9 cellular contexts compared by ENCODE assay signal in genomic region chr10:48309711-48310226, GRCh38. TPM values are rescaled to one million over a fixed set of nuclear protein-coding genes. Genes with fewer than 3 reads are reported as not detected.
DNase-seq lines count a peak whose midpoint lies in the region; ATAC-seq and TF ChIP-seq lines count a peak whose summit lies in the region.
"Had no signal": no experiment of that assay in that cellular context is flagged by ENCODE, and none has a peak within 500 bp of the region (broad histone marks: within the 10 kb centered on the region; RNA-seq: fewer than 3 reads in every experiment).

No MANE protein-coding gene starts in this region.

- H3K4me3 Mint-ChIP-seq in activated CD8-positive, alpha-beta T cell treated with anti-CD3 and anti-CD28 coated beads for 36 hours: no peak overlapping the region
- H3K4me3 Mint-ChIP-seq in activated CD8-positive, alpha-beta T cell treated with anti-CD3 and anti-CD28 coated beads, Interleukin-2, amount 10 ng/mL, durations not matched to agents 7 days and 5 days: no peak overlapping the region
- H3K4me3 Mint-ChIP-seq: nephron progenitor cell had no signal

- H4K20me1 ChIP-seq in Karpas-422 (ENCODE audit: insufficient read depth, low read depth, low read length): peaks cover 36% of the 10 kb centered on the region

- H2AFZ ChIP-seq in Karpas-422 (ENCODE audit: low read length): no peak overlapping the region

- H3K27me3 ChIP-seq in Karpas-422 (ENCODE audit: low read length) (no peaks in the 10 kb centered on the region), skeletal muscle satellite cell (ENCODE audit: control insufficient read depth, insufficient read depth, low read length) (no peaks in the 10 kb centered on the region)

- H3K4me1 ChIP-seq in Karpas-422 (ENCODE audit: low read length): peaks cover 20% of the 10 kb centered on the region
- peaks cover 26% of the 10 kb centered on the region for H3K4me1 ChIP-seq in skeletal muscle satellite cell (ENCODE audit: control insufficient read depth, insufficient read depth, low read length)

- TF ChIP-seq CTCF in activated CD8-positive, alpha-beta T cell treated with anti-CD3 and anti-CD28 coated beads for 36 hours (IDR thresholded peaks at IDR 0.05): no peak

- intact Hi-C loops in activated CD8-positive, alpha-beta T cell treated with anti-CD3 and anti-CD28 coated beads for 36 hours (cut with micrococcal nuclease): no loop called here

- peaks cover 66% of the 10 kb centered on the region for H3K4me1 Mint-ChIP-seq in activated CD8-positive, alpha-beta T cell treated with anti-CD3 and anti-CD28 coated beads for 36 hours (ENCODE audit: low read depth)
- peaks cover 43% of the 10 kb centered on the region for H3K4me1 Mint-ChIP-seq in activated CD8-positive, alpha-beta T cell treated with anti-CD3 and anti-CD28 coated beads, Interleukin-2, amount 10 ng/mL, durations not matched to agents 7 days and 5 days (ENCODE audit: low read depth)

- POLR2A ChIA-PET in activated CD8-positive, alpha-beta T cell treated with anti-CD3 and anti-CD28 coated beads for 36 hours (lab: Charles Lee): no interaction called here
- POLR2A ChIA-PET in activated CD8-positive, alpha-beta T cell treated with anti-CD3 and anti-CD28 coated beads, Interleukin-2, amount 10 ng/mL, durations not matched to agents 7 days and 5 days (lab: Charles Lee): interaction anchor here (0.7 to 1.1 kb wide), 2 partner anchors 81 to 133 kb away, joined by 3 read pairs; no protein-coding TSS in a partner anchor

- peaks cover 2% of the 10 kb centered on the region for H3K36me3 Mint-ChIP-seq in activated CD8-positive, alpha-beta T cell treated with anti-CD3 and anti-CD28 coated beads for 36 hours (ENCODE audit: low read depth)
- H3K36me3 Mint-ChIP-seq in activated CD8-positive, alpha-beta T cell treated with anti-CD3 and anti-CD28 coated beads, Interleukin-2, amount 10 ng/mL, durations not matched to agents 7 days and 5 days (ENCODE audit: low read depth): no peaks in the 10 kb centered on the region

- H3K9me3 Mint-ChIP-seq in activated CD8-positive, alpha-beta T cell treated with anti-CD3 and anti-CD28 coated beads for 36 hours: no peaks in the 10 kb centered on the region
- no peaks in the 10 kb centered on the region for H3K9me3 Mint-ChIP-seq in activated CD8-positive, alpha-beta T cell treated with anti-CD3 and anti-CD28 coated beads, Interleukin-2, amount 10 ng/mL, durations not matched to agents 7 days and 5 days (ENCODE audit: insufficient read depth)

- H3K4me2 ChIP-seq in Karpas-422 (ENCODE audit: low read depth, low read length, poor library complexity, severe bottlenecking): no peak overlapping the region
- H3K4me2 ChIP-seq in skeletal muscle satellite cell (ENCODE audit: low read length): peak overlapping the region; percentile 45

- no peak overlapping the region for H3K4me3 ChIP-seq in Karpas-422 (ENCODE audit: low read length)
- H3K4me3 ChIP-seq in skeletal muscle satellite cell (ENCODE audit: low read length): no peak overlapping the region

- CTCF ChIA-PET in activated CD8-positive, alpha-beta T cell treated with anti-CD3 and anti-CD28 coated beads for 36 hours (lab: Charles Lee): interaction anchor here (0.7 to 1.7 kb wide), 5 partner anchors 19 to 346 kb away, joined by 3 to 9 read pairs (median 3); no protein-coding TSS in a partner anchor
- CTCF ChIA-PET in activated CD8-positive, alpha-beta T cell treated with anti-CD3 and anti-CD28 coated beads, Interleukin-2, amount 10 ng/mL, durations not matched to agents 7 days and 5 days (lab: Charles Lee): interaction anchor here (0.9 to 2.3 kb wide), 12 partner anchors 9 to 494 kb away, joined by 3 to 10 read pairs (median 4); no protein-coding TSS in a partner anchor

- peak; percentile 34 for ATAC-seq in activated CD8-positive, alpha-beta T cell treated with anti-CD3 and anti-CD28 coated beads for 36 hours
- ATAC-seq in activated CD8-positive, alpha-beta T cell treated with anti-CD3 and anti-CD28 coated beads, Interleukin-2, amount 10 ng/mL, durations not matched to agents 7 days and 5 days: no peak
- ATAC-seq in HG02678 (IDR thresholded peaks at IDR 0.05; ENCODE audit: unreplicated experiment) (no peak), HG02759 (IDR thresholded peaks at IDR 0.05; ENCODE audit: unreplicated experiment) (no peak)

- no peak overlapping the region for H3K27ac ChIP-seq in Karpas-422 (ENCODE audit: low read length)

- peak overlapping the region; percentile 26 for H3K27ac Mint-ChIP-seq in activated CD8-positive, alpha-beta T cell treated with anti-CD3 and anti-CD28 coated beads for 36 hours
- no peak overlapping the region for H3K27ac Mint-ChIP-seq in activated CD8-positive, alpha-beta T cell treated with anti-CD3 and anti-CD28 coated beads, Interleukin-2, amount 10 ng/mL, durations not matched to agents 7 days and 5 days
- H3K27ac Mint-ChIP-seq: nephron progenitor cell had no signal

- no peaks in the 10 kb centered on the region for H3K79me2 ChIP-seq in Karpas-422 (ENCODE audit: low read length)

- H3K9ac ChIP-seq in Karpas-422 (ENCODE audit: low read length) (no peak overlapping the region), skeletal muscle satellite cell (ENCODE audit: low read depth, low read length) (no peak overlapping the region)

- H3K9me2 ChIP-seq in Karpas-422 (replicated peaks; ENCODE audit: insufficient read depth, low read length): no peaks in the 10 kb centered on the region

- DNase-seq in activated CD8-positive, alpha-beta T cell treated with anti-CD3 and anti-CD28 coated beads for 36 hours: no peak
- no peak for DNase-seq in activated CD8-positive, alpha-beta T cell treated with anti-CD3 and anti-CD28 coated beads, Interleukin-2, amount 10 ng/mL, durations not matched to agents 7 days and 5 days
- peak; percentile 44 for DNase-seq in Karpas-422
- DNase-seq in cerebellum (ENCODE audit: low spot score): peak; percentile 23
- no peak for DNase-seq in stimulated activated CD8-positive, alpha-beta memory T cell treated with anti-CD3 and anti-CD28 coated beads, Interleukin-4, amount 100 ng/mL, for 48 hours
- DNase-seq: nephron progenitor cell had no signal

- H3K9me3 ChIP-seq in Karpas-422 (ENCODE audit: low read length): no peaks in the 10 kb centered on the region
- no peaks in the 10 kb centered on the region for H3K9me3 ChIP-seq in skeletal muscle satellite cell (replicated peaks; ENCODE audit: low read length)

- H3K36me3 ChIP-seq in Karpas-422 (ENCODE audit: insufficient read depth, low read length) (no peaks in the 10 kb centered on the region), skeletal muscle satellite cell (ENCODE audit: insufficient read depth, low read length) (no peaks in the 10 kb centered on the region)

- no peaks in the 10 kb centered on the region for H3K27me3 Mint-ChIP-seq in activated CD8-positive, alpha-beta T cell treated with anti-CD3 and anti-CD28 coated beads for 36 hours
- no peaks in the 10 kb centered on the region for H3K27me3 Mint-ChIP-seq in activated CD8-positive, alpha-beta T cell treated with anti-CD3 and anti-CD28 coated beads, Interleukin-2, amount 10 ng/mL, durations not matched to agents 7 days and 5 days (ENCODE audit: low read depth)

RNA-seq across cellular contexts. Expression of gene MAPK8, which starts 3.3 kb away (rescaled TPM):
- 10 to 100 TPM; 40.5 to 41.1 TPM for total RNA-seq in activated CD8-positive, alpha-beta T cell treated with anti-CD3 and anti-CD28 coated beads for 36 hours
- 10 to 100 TPM; 29.4 to 30.7 TPM for total RNA-seq in activated CD8-positive, alpha-beta T cell treated with anti-CD3 and anti-CD28 coated beads, Interleukin-2, amount 10 ng/mL, durations not matched to agents 7 days and 5 days
- 6.7 and 29.7 TPM in 2 replicates for total RNA-seq in Karpas-422 (2014; rRNA removed; shearing (Covaris generic); ENCODE audit: low replicate concordance)
- 183 TPM for total RNA-seq in cerebellum
- 24.6 and 30.6 TPM in 2 replicates for total RNA-seq in skeletal muscle satellite cell (2012; rRNA removed)

RNA-seq across cellular contexts. Expression of gene FRMPD2, which starts 35.3 kb away (rescaled TPM):
- not detected for total RNA-seq in activated CD8-positive, alpha-beta T cell treated with anti-CD3 and anti-CD28 coated beads for 36 hours
- not detected for total RNA-seq in activated CD8-positive, alpha-beta T cell treated with anti-CD3 and anti-CD28 coated beads, Interleukin-2, amount 10 ng/mL, durations not matched to agents 7 days and 5 days
- not detected in 2 replicates for total RNA-seq in Karpas-422 (2014; rRNA removed; shearing (Covaris generic); ENCODE audit: low replicate concordance)
- 11.1 TPM for total RNA-seq in cerebellum
- total RNA-seq in skeletal muscle satellite cell (2012; rRNA removed): not detected in 2 replicates

Comparison
In these comparisons a context has a peak if more than half of its experiments do, and no peak if none do; other contexts are left out.
1. DNase-seq: peak in Karpas-422 (single experiment) and cerebellum (single experiment); none in activated CD8-positive, alpha-beta T cell treated with anti-CD3 and anti-CD28 coated beads for 36 hours (single experiment), activated CD8-positive, alpha-beta T cell treated with anti-CD3 and anti-CD28 coated beads, Interleukin-2, amount 10 ng/mL, durations not matched to agents 7 days and 5 days (single experiment) and stimulated activated CD8-positive, alpha-beta memory T cell treated with anti-CD3 and anti-CD28 coated beads, Interleukin-4, amount 100 ng/mL, for 48 hours (single experiment).
2. RNA of gene FRMPD2, which starts 35.3 kb away (total RNA-seq): 11.1 TPM in cerebellum (single experiment); not detected in activated CD8-positive, alpha-beta T cell treated with anti-CD3 and anti-CD28 coated beads for 36 hours, not detected in activated CD8-positive, alpha-beta T cell treated with anti-CD3 and anti-CD28 coated beads, Interleukin-2, amount 10 ng/mL, durations not matched to agents 7 days and 5 days and not detected in Karpas-422; every median in the first group is over 10 times any median in the second.